Comparison of ENCODE assay signal across 1 cellular context in genomic region chr17:16342979-16343378, GRCh38.
TF ChIP-seq lines count a peak whose summit lies in the region.

No MANE protein-coding gene starts in this region.

TF ChIP-seq in SK-N-SH treated with all-trans-retinoic acid at 6 μM for 48 hours, 23 proteins besides CTCF, POLR2A, EP300 and RAD21 (continued from another document):
- TF ChIP-seq TSHZ2 (CRISPR knock-in tag; IDR thresholded peaks at IDR 0.05) (no peak), ZNF70 (CRISPR knock-in tag; IDR thresholded peaks at IDR 0.05) (no peak)
